Comparison of ENCODE assay signal across 1 cellular context in the genomic region with DNA sequence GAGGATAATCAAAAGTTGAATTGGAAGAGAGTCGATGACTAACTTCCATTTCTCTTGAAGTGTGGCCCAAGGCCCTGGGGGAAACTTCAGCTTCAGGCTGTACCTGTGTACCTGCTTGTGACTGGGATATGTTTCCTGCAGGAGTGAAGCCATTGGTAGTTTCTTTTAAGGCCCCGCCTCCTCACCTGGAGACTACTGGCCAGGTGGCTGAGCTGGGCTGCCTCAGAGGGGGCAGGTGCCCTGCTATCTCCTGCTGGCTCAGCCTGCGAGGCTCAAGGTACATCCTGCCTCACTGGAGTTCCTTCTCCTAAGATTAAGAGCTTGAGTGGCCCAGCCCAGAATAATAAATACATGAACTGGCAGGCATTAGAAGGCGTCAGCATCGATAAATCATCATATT.
TF ChIP-seq lines count a peak whose summit lies in the region.

No MANE protein-coding gene starts in this region.

TF ChIP-seq in WTC11, 78 proteins besides CTCF, POLR2A, EP300 and RAD21 (continued from another document):
- TF ChIP-seq, protein P1, sequence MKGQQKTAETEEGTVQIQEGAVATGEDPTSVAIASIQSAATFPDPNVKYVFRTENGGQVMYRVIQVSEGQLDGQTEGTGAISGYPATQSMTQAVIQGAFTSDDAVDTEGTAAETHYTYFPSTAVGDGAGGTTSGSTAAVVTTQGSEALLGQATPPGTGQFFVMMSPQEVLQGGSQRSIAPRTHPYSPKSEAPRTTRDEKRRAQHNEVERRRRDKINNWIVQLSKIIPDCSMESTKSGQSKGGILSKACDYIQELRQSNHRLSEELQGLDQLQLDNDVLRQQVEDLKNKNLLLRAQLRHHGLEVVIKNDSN (CRISPR knock-in tag; IDR thresholded peaks at IDR 0.05) = no peak
- TF ChIP-seq, protein P2, sequence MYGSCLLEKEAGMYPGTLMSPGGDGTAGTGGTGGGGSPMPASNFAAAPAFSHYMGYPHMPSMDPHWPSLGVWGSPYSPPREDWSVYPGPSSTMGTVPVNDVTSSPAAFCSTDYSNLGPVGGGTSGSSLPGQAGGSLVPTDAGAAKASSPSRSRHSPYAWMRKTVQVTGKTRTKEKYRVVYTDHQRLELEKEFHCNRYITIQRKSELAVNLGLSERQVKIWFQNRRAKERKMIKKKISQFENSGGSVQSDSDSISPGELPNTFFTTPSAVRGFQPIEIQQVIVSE (CRISPR knock-in tag; IDR thresholded peaks at IDR 0.05; ENCODE audit: borderline replicate concordance) = no peak
- no peak for TF ChIP-seq MYBL2 (CRISPR knock-in tag; IDR thresholded peaks at IDR 0.05)
- TF ChIP-seq, protein P3, sequence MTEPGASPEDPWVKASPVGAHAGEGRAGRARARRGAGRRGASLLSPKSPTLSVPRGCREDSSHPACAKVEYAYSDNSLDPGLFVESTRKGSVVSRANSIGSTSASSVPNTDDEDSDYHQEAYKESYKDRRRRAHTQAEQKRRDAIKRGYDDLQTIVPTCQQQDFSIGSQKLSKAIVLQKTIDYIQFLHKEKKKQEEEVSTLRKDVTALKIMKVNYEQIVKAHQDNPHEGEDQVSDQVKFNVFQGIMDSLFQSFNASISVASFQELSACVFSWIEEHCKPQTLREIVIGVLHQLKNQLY (CRISPR knock-in tag; IDR thresholded peaks at IDR 0.05) = no peak
- TF ChIP-seq CBFB (CRISPR knock-in tag; IDR thresholded peaks at IDR 0.05; ENCODE audit: low read depth) = no peak
- TF ChIP-seq, protein P4, sequence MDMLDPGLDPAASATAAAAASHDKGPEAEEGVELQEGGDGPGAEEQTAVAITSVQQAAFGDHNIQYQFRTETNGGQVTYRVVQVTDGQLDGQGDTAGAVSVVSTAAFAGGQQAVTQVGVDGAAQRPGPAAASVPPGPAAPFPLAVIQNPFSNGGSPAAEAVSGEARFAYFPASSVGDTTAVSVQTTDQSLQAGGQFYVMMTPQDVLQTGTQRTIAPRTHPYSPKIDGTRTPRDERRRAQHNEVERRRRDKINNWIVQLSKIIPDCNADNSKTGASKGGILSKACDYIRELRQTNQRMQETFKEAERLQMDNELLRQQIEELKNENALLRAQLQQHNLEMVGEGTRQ (CRISPR knock-in tag; IDR thresholded peaks at IDR 0.05) = no peak
- TF ChIP-seq EMX1 (CRISPR knock-in tag; IDR thresholded peaks at IDR 0.05) = no peak
